Comparison of ENCODE assay signal across 1 cellular context in the genomic region with DNA sequence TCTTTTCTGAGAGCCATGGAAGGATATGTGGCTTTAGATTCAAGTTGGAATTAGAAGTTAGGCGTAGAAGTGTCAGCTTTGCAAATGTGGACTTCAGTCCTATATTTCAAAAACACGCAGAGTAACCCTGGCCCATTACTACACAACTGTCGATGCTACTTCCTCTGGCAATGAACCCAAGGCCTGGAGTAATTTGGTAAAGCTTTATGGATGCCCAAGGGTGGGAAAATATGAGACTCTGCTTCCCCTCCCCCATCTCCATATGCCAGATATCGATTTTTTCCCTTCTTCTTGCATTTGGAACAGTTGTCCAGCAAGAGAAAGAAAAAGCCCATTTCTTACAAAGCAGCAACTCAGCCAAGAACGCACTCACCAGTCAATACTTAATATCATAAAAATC.
TF ChIP-seq lines count a peak whose summit lies in the region.

No MANE protein-coding gene starts in this region.

TF ChIP-seq in K562, 482 proteins besides CTCF, POLR2A, EP300 and RAD21 (continued from another document):
- TF ChIP-seq, protein P1, sequence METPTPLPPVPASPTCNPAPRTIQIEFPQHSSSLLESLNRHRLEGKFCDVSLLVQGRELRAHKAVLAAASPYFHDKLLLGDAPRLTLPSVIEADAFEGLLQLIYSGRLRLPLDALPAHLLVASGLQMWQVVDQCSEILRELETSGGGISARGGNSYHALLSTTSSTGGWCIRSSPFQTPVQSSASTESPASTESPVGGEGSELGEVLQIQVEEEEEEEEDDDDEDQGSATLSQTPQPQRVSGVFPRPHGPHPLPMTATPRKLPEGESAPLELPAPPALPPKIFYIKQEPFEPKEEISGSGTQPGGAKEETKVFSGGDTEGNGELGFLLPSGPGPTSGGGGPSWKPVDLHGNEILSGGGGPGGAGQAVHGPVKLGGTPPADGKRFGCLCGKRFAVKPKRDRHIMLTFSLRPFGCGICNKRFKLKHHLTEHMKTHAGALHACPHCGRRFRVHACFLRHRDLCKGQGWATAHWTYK (CRISPR knock-in tag; IDR thresholded peaks at IDR 0.05): 0 out of 2 replicates have a peak, but pooled peaks have one; percentile 32
- TF ChIP-seq ZNF699 (CRISPR knock-in tag; IDR thresholded peaks at IDR 0.05; ENCODE audit: insufficient replicate concordance): no peak
- no peak for TF ChIP-seq CC2D1A (IDR thresholded peaks at IDR 0.05)
- TF ChIP-seq, protein P2, sequence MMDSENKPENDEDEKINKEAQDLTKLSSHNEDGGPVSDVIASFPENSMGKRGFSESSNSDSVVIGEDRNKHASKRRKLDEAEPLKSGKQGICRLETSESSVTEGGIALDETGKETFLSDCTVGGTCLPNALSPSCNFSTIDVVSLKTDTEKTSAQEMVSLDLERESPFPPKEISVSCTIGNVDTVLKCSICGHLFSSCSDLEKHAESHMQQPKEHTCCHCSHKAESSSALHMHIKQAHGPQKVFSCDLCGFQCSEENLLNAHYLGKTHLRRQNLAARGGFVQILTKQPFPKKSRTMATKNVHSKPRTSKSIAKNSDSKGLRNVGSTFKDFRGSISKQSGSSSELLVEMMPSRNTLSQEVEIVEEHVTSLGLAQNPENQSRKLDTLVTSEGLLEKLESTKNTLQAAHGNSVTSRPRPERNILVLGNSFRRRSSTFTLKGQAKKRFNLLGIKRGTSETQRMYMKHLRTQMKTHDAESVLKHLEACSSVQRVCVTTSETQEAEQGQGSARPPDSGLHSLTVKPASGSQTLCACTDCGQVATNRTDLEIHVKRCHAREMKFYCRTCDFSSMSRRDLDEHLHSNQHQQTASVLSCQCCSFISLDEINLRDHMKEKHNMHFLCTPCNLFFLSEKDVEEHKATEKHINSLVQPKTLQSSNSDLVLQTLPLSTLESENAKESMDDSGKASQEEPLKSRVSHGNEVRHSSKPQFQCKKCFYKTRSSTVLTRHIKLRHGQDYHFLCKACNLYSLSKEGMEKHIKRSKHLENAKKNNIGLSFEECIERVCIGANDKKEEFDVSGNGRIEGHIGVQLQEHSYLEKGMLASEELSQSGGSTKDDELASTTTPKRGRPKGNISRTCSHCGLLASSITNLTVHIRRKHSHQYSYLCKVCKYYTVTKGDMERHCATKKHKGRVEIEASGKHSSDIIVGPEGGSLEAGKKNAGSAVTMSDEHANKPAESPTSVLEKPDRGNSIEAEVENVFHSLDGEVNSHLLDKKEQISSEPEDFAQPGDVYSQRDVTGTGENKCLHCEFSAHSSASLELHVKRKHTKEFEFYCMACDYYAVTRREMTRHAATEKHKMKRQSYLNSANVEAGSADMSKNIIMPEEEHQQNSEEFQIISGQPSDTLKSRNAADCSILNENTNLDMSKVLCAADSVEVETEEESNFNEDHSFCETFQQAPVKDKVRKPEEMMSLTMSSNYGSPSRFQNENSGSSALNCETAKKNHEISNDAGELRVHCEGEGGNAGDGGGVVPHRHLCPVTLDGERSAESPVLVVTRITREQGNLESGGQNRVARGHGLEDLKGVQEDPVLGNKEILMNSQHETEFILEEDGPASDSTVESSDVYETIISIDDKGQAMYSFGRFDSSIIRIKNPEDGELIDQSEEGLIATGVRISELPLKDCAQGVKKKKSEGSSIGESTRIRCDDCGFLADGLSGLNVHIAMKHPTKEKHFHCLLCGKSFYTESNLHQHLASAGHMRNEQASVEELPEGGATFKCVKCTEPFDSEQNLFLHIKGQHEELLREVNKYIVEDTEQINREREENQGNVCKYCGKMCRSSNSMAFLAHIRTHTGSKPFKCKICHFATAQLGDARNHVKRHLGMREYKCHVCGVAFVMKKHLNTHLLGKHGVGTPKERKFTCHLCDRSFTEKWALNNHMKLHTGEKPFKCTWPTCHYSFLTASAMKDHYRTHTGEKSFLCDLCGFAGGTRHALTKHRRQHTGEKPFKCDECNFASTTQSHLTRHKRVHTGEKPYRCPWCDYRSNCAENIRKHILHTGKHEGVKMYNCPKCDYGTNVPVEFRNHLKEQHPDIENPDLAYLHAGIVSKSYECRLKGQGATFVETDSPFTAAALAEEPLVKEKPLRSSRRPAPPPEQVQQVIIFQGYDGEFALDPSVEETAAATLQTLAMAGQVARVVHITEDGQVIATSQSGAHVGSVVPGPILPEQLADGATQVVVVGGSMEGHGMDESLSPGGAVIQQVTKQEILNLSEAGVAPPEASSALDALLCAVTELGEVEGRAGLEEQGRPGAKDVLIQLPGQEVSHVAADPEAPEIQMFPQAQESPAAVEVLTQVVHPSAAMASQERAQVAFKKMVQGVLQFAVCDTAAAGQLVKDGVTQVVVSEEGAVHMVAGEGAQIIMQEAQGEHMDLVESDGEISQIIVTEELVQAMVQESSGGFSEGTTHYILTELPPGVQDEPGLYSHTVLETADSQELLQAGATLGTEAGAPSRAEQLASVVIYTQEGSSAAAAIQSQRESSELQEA (IDR thresholded peaks at IDR 0.05; ENCODE audit: low read depth): no peak
- no peak for TF ChIP-seq SMC3 (conservative IDR thresholded peaks at IDR 0.05; ENCODE audit: insufficient read depth, low read depth, low read length)
- no peak for TF ChIP-seq MAFK (IDR thresholded peaks at IDR 0.05; ENCODE audit: low read length)
- TF ChIP-seq BRD9 (IDR thresholded peaks at IDR 0.05; ENCODE audit: low read depth, partially characterized antibody): peak; percentile 48
- TF ChIP-seq L3MBTL2 (IDR thresholded peaks at IDR 0.05): peak; percentile 20; the same call in 1 of the 2 replicates
- TF ChIP-seq THRAP3 (IDR thresholded peaks at IDR 0.05; ENCODE audit: borderline replicate concordance): no peak
